ENCODE assay signal across 19 cellular contexts in genomic region chr9:75700252-75700640, GRCh38.
"Had no signal": no experiment of that assay in that cellular context is flagged by ENCODE, and none has a peak within 500 bp of the region (broad histone marks: within the 10 kb centered on the region; RNA-seq: fewer than 3 reads in every experiment).

No MANE protein-coding gene starts in this region.

- H3K9me3 ChIP-seq: SJCRH30 had no signal

- DNase-seq: KBM-7, NCI-H1092, NCI-H1105 treated with DMSO at 0.1 percent for 48 hours, NCI-H1417 treated with DMSO at 0.1 percent for 48 hours, NCI-H146, NCI-H1694 treated with DMSO at 0.1 percent for 48 hours, NCI-H1930, NCI-H2081, NCI-H2107, NCI-H2171 treated with DMSO at 0.1 percent for 48 hours, NCI-H345, NCI-H446 treated with DMSO at 0.1 percent for 48 hours, NCI-H510A treated with DMSO at 0.1 percent for 48 hours, NCI-H526 treated with DMSO at 0.1 percent for 48 hours, NCI-H748 treated with DMSO at 0.1 percent for 48 hours, RPMI8226, SHP77 treated with DMSO at 0.1 percent for 48 hours, SJCRH30 had no signal

- H3K4me3 ChIP-seq: SJCRH30 had no signal

- H3K27me3 ChIP-seq: SJCRH30 had no signal

- H3K27ac ChIP-seq: SJCRH30 had no signal

- ATAC-seq: SK-N-SH treated with all-trans-retinoic acid at 6 μM for 48 hours had no signal

- H3K4me1 ChIP-seq: SJCRH30 had no signal

- H3K36me3 ChIP-seq: SJCRH30 had no signal
